In the genomic region with DNA sequence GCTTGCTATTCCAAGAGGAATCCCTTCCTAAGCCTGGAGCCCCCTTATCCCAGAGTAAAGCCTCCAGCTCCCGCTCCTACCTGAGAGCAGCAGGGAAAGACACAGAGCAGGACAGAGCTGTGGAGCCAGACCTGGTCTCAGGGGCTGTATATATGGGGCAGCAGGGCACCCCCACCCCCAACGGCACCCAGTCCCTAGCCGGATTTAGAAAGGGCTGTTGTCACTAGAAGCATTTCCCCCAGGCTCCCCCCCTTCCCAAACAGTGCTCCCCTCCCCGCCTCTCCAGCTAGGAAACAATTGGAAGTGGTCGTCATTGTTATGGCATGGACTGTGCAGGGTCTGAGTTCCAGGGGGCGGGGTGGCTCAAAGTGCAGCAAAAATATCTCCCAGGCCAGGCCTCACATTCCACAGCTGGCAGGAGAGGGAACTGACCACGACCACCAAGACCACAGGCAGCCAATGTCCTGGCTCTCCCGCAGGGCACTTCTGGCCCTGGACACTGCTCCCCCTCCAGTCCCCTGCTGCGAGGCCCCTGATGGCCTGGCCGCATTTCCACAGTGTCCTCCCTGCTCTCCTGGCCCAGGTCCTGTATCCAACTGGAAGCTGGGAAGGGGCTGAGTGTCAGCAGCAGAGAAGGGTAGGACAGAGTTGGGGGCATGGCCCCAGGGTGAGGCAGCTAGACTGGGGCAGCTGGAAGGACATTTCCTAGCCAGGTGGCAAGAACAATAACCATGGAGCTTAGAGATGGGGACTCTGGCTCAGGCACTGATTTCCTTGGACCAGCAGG, we compare ENCODE assay signal across 1 cellular context.
TF ChIP-seq lines count a peak whose summit lies in the region.

Gene MYH7 (minus strand): TSS at position 121 of the 787 bp plus-strand sequence. CDS start 1,928 bp downstream, outside the sequence.

TF ChIP-seq in HepG2, 621 proteins besides CTCF, POLR2A, EP300 and RAD21 (continued from another document and continues in another):
- TF ChIP-seq GMEB1 (CRISPR knock-in tag; IDR thresholded peaks at IDR 0.05; ENCODE audit: borderline replicate concordance) (no peak), ZNF460 (CRISPR knock-in tag; IDR thresholded peaks at IDR 0.05; ENCODE audit: borderline replicate concordance) (no peak), MTA3 (CRISPR knock-in tag; IDR thresholded peaks at IDR 0.05) (no peak), POLR2AphosphoS5 (IDR thresholded peaks at IDR 0.05; ENCODE audit: low read depth, low read length) (no peak), ZNF10 (CRISPR knock-in tag; IDR thresholded peaks at IDR 0.05; ENCODE audit: borderline replicate concordance, low read depth) (no peak), ZBTB33 (CRISPR knock-in tag; IDR thresholded peaks at IDR 0.05) (no peak), ZNF660 (CRISPR knock-in tag; IDR thresholded peaks at IDR 0.05; ENCODE audit: borderline replicate concordance, low read depth) (no peak), FOXC1 (CRISPR knock-in tag; IDR thresholded peaks at IDR 0.05; ENCODE audit: borderline replicate concordance) (no peak; the same call in none of the 2 replicates), WIZ (CRISPR knock-in tag; IDR thresholded peaks at IDR 0.05) (no peak; the same call in 1 of the 2 replicates), SALL2 (CRISPR knock-in tag; IDR thresholded peaks at IDR 0.05) (no peak), MED1 (CRISPR knock-in tag; IDR thresholded peaks at IDR 0.05) (peak; percentile 59; the same call in 1 of the 2 replicates), ZBTB7A (CRISPR knock-in tag; IDR thresholded peaks at IDR 0.05) (peak; percentile 99), NFKBIZ (CRISPR knock-in tag; IDR thresholded peaks at IDR 0.05) (no peak), FOXJ3 (CRISPR knock-in tag; IDR thresholded peaks at IDR 0.05; ENCODE audit: borderline replicate concordance) (no peak), IRX3 (CRISPR knock-in tag; IDR thresholded peaks at IDR 0.05; ENCODE audit: borderline replicate concordance, low read depth) (0 out of 2 replicates have a peak, but pooled peaks have one; percentile 45), CREB1 (IDR thresholded peaks at IDR 0.05) (no peak), CREB1 (CRISPR knock-in tag; IDR thresholded peaks at IDR 0.05) (no peak), ZFP36L2 (CRISPR knock-in tag; IDR thresholded peaks at IDR 0.05) (no peak), ISL2 (CRISPR knock-in tag; IDR thresholded peaks at IDR 0.05) (no peak), KMT2A (CRISPR knock-in tag; IDR thresholded peaks at IDR 0.05) (no peak), TAF15 (IDR thresholded peaks at IDR 0.05; ENCODE audit: low read depth, low read length, poor library complexity, severe bottlenecking) (no peak), TFAP4 (IDR thresholded peaks at IDR 0.05; ENCODE audit: borderline replicate concordance, low read depth) (peak; percentile 84; the same call in 1 of the 2 replicates), MAFK (conservative IDR thresholded peaks at IDR 0.05 in 1 of 2, IDR thresholded peaks at IDR 0.05 in 1 of 2; ENCODE audit: low read length in 2 of 2) (no peak), DR1 (CRISPR knock-in tag; IDR thresholded peaks at IDR 0.05) (no peak), ZNF512 (CRISPR knock-in tag; IDR thresholded peaks at IDR 0.05) (no peak), KLF6 (CRISPR knock-in tag; IDR thresholded peaks at IDR 0.05) (no peak), RFXANK (CRISPR knock-in tag; IDR thresholded peaks at IDR 0.05) (no peak), THRA (CRISPR knock-in tag; IDR thresholded peaks at IDR 0.05; ENCODE audit: borderline replicate concordance) (no peak; the same call in 1 of the 2 replicates), ELF4 (CRISPR knock-in tag; IDR thresholded peaks at IDR 0.05; ENCODE audit: borderline replicate concordance) (no peak), GPN1 (CRISPR knock-in tag; IDR thresholded peaks at IDR 0.05; ENCODE audit: borderline replicate concordance) (no peak), SYNCRIP (IDR thresholded peaks at IDR 0.05; ENCODE audit: insufficient read depth, low read depth, low read length) (no peak), SIN3A (IDR thresholded peaks at IDR 0.05; ENCODE audit: borderline replicate concordance, low read depth, low read length) (no peak), GATA4 (IDR thresholded peaks at IDR 0.05; ENCODE audit: borderline replicate concordance, low read depth) (0 out of 2 replicates have a peak, but pooled peaks have one; percentile 24), GABPB1 (CRISPR knock-in tag; IDR thresholded peaks at IDR 0.05) (peak; percentile 43; the same call in 1 of the 2 replicates), CHD4 (IDR thresholded peaks at IDR 0.05; ENCODE audit: borderline replicate concordance, low read length) (peak; percentile 57; the same call in 1 of the 2 replicates), SIN3B (IDR thresholded peaks at IDR 0.05; ENCODE audit: low read length) (no peak), ERF (CRISPR knock-in tag; IDR thresholded peaks at IDR 0.05) (peak; percentile 50), E2F5 (CRISPR knock-in tag; conservative IDR thresholded peaks at IDR 0.05) (0 out of 2 replicates have a peak, but pooled peaks have one; percentile 37), TP53 (CRISPR knock-in tag; conservative IDR thresholded peaks at IDR 0.05) (no peak)
- TF ChIP-seq, protein P1, sequence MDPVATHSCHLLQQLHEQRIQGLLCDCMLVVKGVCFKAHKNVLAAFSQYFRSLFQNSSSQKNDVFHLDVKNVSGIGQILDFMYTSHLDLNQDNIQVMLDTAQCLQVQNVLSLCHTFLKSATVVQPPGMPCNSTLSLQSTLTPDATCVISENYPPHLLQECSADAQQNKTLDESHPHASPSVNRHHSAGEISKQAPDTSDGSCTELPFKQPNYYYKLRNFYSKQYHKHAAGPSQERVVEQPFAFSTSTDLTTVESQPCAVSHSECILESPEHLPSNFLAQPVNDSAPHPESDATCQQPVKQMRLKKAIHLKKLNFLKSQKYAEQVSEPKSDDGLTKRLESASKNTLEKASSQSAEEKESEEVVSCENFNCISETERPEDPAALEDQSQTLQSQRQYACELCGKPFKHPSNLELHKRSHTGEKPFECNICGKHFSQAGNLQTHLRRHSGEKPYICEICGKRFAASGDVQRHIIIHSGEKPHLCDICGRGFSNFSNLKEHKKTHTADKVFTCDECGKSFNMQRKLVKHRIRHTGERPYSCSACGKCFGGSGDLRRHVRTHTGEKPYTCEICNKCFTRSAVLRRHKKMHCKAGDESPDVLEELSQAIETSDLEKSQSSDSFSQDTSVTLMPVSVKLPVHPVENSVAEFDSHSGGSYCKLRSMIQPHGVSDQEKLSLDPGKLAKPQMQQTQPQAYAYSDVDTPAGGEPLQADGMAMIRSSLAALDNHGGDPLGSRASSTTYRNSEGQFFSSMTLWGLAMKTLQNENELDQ (CRISPR knock-in tag; IDR thresholded peaks at IDR 0.05; ENCODE audit: borderline replicate concordance) = no peak
- TF ChIP-seq, protein P2, sequence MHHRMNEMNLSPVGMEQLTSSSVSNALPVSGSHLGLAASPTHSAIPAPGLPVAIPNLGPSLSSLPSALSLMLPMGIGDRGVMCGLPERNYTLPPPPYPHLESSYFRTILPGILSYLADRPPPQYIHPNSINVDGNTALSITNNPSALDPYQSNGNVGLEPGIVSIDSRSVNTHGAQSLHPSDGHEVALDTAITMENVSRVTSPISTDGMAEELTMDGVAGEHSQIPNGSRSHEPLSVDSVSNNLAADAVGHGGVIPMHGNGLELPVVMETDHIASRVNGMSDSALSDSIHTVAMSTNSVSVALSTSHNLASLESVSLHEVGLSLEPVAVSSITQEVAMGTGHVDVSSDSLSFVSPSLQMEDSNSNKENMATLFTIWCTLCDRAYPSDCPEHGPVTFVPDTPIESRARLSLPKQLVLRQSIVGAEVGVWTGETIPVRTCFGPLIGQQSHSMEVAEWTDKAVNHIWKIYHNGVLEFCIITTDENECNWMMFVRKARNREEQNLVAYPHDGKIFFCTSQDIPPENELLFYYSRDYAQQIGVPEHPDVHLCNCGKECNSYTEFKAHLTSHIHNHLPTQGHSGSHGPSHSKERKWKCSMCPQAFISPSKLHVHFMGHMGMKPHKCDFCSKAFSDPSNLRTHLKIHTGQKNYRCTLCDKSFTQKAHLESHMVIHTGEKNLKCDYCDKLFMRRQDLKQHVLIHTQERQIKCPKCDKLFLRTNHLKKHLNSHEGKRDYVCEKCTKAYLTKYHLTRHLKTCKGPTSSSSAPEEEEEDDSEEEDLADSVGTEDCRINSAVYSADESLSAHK (CRISPR knock-in tag; IDR thresholded peaks at IDR 0.05; ENCODE audit: borderline replicate concordance) = no peak
- TF ChIP-seq, protein P3, sequence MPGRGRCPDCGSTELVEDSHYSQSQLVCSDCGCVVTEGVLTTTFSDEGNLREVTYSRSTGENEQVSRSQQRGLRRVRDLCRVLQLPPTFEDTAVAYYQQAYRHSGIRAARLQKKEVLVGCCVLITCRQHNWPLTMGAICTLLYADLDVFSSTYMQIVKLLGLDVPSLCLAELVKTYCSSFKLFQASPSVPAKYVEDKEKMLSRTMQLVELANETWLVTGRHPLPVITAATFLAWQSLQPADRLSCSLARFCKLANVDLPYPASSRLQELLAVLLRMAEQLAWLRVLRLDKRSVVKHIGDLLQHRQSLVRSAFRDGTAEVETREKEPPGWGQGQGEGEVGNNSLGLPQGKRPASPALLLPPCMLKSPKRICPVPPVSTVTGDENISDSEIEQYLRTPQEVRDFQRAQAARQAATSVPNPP (CRISPR knock-in tag; IDR thresholded peaks at IDR 0.05) = no peak
- TF ChIP-seq, protein P4, sequence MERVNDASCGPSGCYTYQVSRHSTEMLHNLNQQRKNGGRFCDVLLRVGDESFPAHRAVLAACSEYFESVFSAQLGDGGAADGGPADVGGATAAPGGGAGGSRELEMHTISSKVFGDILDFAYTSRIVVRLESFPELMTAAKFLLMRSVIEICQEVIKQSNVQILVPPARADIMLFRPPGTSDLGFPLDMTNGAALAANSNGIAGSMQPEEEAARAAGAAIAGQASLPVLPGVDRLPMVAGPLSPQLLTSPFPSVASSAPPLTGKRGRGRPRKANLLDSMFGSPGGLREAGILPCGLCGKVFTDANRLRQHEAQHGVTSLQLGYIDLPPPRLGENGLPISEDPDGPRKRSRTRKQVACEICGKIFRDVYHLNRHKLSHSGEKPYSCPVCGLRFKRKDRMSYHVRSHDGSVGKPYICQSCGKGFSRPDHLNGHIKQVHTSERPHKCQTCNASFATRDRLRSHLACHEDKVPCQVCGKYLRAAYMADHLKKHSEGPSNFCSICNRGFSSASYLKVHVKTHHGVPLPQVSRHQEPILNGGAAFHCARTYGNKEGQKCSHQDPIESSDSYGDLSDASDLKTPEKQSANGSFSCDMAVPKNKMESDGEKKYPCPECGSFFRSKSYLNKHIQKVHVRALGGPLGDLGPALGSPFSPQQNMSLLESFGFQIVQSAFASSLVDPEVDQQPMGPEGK (CRISPR knock-in tag; IDR thresholded peaks at IDR 0.05) = peak; percentile 87; the same call in 1 of the 2 replicates
